ENCODE assay signal across 8 cellular contexts in the genomic region with DNA sequence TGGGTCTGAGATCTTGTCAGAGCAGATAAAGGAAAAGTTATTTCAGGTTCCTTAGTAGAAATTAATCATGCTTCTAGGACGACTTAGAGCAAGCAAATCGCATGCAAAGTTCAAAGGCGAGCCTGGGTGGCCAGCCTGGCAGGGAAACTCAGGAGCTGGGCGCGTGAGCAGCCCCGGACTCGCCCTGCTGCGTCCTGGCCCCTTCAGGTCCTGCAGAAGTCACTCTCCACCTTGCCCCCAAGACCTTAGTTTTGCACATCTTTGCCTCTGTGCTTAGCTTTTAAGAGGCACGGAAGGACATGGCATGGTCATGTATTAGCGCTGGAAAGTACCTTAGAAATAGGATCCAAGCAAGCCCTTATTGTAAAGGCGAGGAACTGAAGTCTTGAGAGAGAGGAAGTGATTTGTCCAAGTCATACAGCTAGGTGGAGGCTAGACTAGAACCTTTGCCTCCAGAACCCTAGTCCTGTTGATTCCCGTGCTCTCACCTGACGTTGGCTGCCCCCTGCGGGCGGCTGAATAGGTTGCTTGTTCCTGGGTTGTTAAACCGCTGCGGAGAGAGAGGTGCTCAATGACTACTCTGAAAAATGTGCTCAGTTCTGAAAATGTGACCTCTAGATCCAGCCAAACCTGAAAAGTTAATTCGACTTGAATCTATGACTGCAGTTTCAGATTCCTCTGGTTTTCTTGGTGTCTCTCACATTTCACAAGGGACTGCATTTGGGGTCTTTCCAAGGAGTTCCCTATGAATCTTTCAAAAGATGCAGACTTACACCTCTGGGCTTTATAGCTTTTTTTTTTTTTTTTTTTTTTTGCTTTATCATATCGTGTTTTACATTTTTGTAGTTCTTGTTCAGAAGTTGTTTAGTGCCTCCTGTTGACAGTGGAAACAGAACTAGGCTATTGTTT. TPM values are rescaled to one million over a fixed set of nuclear protein-coding genes. Genes with fewer than 3 reads are reported as not detected.
DNase-seq lines count a peak whose midpoint lies in the region; ATAC-seq lines count a peak whose summit lies in the region.

No MANE protein-coding gene starts in this region.

- peak overlapping the region; percentile 81 for H3K4me3 ChIP-seq in iPS-18a (ENCODE audit: low read length)

- peaks cover 4% of the 10 kb centered on the region for H3K36me3 ChIP-seq in iPS-18a (ENCODE audit: control insufficient read depth, low read depth, low read length)

- H3K4me1 ChIP-seq in iPS-18a (ENCODE audit: control insufficient read depth, low read depth, low read length), result peaks cover 10% of the 10 kb centered on the region

- peaks cover 43% of the 10 kb centered on the region for H3K27me3 ChIP-seq in iPS-18a (ENCODE audit: control insufficient read depth, insufficient read depth, low read length)

- H3K36me3 Mint-ChIP-seq in activated naive CD8-positive, alpha-beta T cell treated with anti-CD3 and anti-CD28 coated beads for 36 hours, result peaks cover 32% of the 10 kb centered on the region

- peak overlapping the region; percentile 98 for H3K27ac Mint-ChIP-seq in activated naive CD8-positive, alpha-beta T cell treated with anti-CD3 and anti-CD28 coated beads for 36 hours

- DNase-seq in ELF-1 (ENCODE audit: low read depth, low spot score) (peak; percentile 80), KG1 (lab: John Stamatoyannopoulos, UW) (peak; percentile 72), SKM-1 treated with dmso at 0.1 percent for 144 hours (lab: John Stamatoyannopoulos, UW; ENCODE audit: unreplicated experiment) (peak; percentile 85), NCI-H226 (no peak)
- DNase-seq in activated naive CD8-positive, alpha-beta T cell treated with anti-CD3 and anti-CD28 coated beads for 36 hours, result peak; percentile 84
- peak; percentile 58 to 65 for DNase-seq in stimulated activated CD4-positive, alpha-beta T cell treated with anti-CD3 and anti-CD28 coated beads, Interleukin-15, amount 100 ng/mL, for 1 hour (ENCODE audit: low read depth in 1 of 2, low spot score in 1 of 2)

- peak overlapping the region; percentile 97 for H3K4me3 Mint-ChIP-seq in activated naive CD8-positive, alpha-beta T cell treated with anti-CD3 and anti-CD28 coated beads for 36 hours

- peak; percentile 35 for ATAC-seq in GM21717 (IDR thresholded peaks at IDR 0.05; ENCODE audit: unreplicated experiment)

- no peaks in the 10 kb centered on the region for H3K9me3 ChIP-seq in iPS-18a (ENCODE audit: control insufficient read depth, low read depth, low read length)

- no peaks in the 10 kb centered on the region for H3K9me3 Mint-ChIP-seq in activated naive CD8-positive, alpha-beta T cell treated with anti-CD3 and anti-CD28 coated beads for 36 hours

- peaks cover 30% of the 10 kb centered on the region for H3K4me1 Mint-ChIP-seq in activated naive CD8-positive, alpha-beta T cell treated with anti-CD3 and anti-CD28 coated beads for 36 hours

- H3K27ac ChIP-seq in iPS-18a (ENCODE audit: low read length), result no peak overlapping the region

- no peaks in the 10 kb centered on the region for H3K27me3 Mint-ChIP-seq in activated naive CD8-positive, alpha-beta T cell treated with anti-CD3 and anti-CD28 coated beads for 36 hours

- H3K9ac ChIP-seq in iPS-18a (ENCODE audit: low read length), result peak overlapping the region; percentile 15

RNA-seq across cellular contexts. Expression of a gene that starts 2.7 kb away (rescaled TPM):
- total RNA-seq in activated naive CD8-positive, alpha-beta T cell treated with anti-CD3 and anti-CD28 coated beads for 36 hours, result 10 to 100 TPM; 36.6 to 37.2 TPM
